ENCODE assay signal across 6 cellular contexts in genomic region chr11:85777603-85777972, GRCh38. TPM values are rescaled to one million over a fixed set of nuclear protein-coding genes. Genes with fewer than 3 reads are reported as not detected.
DNase-seq lines count a peak whose midpoint lies in the region; FAIRE-seq and TF ChIP-seq lines count a peak whose summit lies in the region.
"Not testable (repeated sequence)": the region's sequence is repeated elsewhere in the genome, so short reads cannot be mapped to it uniquely, and the experiment has no call there.

No MANE protein-coding gene starts in this region.

- WGBS in smooth muscle cell (ENCODE audit: low lambda C conversion rate) = 92% methylated on average over 3 of the region's 3 CpGs

- POLR2A ChIA-PET in PC-9 (lab: Charles Lee; ENCODE audit: unreplicated experiment) = not testable (repeated sequence)

- intact Hi-C loops in PC-9 (cut with micrococcal nuclease; ENCODE audit: unreplicated experiment) = not testable (repeated sequence)

- peak overlapping the region; percentile 20; the same call in 1 of the 2 replicates for H3K4me3 ChIP-seq in PC-9
- not testable (repeated sequence) for H3K4me3 ChIP-seq in bronchial epithelial cell (ENCODE audit: low read depth, low read length); smooth muscle cell

- H3K79me2 ChIP-seq in PC-9 (ENCODE audit: low read depth); smooth muscle cell (ENCODE audit: low read depth): not testable (repeated sequence)

- not testable (repeated sequence) for H4K20me1 ChIP-seq in PC-9 (ENCODE audit: insufficient read depth); smooth muscle cell (ENCODE audit: low read depth)

- not testable (repeated sequence) for H3K36me3 ChIP-seq in PC-9 (ENCODE audit: low read depth); bronchial epithelial cell (ENCODE audit: control insufficient read depth, insufficient read depth, low read length); smooth muscle cell (ENCODE audit: low read depth)

- H3F3A ChIP-seq in PC-9 (ENCODE audit: insufficient read depth, low read depth) = peaks cover 35% of the 10 kb centered on the region
- not testable (repeated sequence) for H3F3A ChIP-seq in smooth muscle cell (ENCODE audit: low read depth)

- not testable (repeated sequence) for H3K4me3 Mint-ChIP-seq in immature natural killer cell

- H3K9me3 ChIP-seq in PC-9 (ENCODE audit: insufficient read depth, low read depth); smooth muscle cell (replicated peaks; ENCODE audit: low read depth): not testable (repeated sequence)

- H3K4me1 Mint-ChIP-seq in immature natural killer cell = peaks cover 79 to 96% of the 10 kb centered on the region in 2 donors

- not testable (repeated sequence) for H3K27me3 Mint-ChIP-seq in immature natural killer cell (ENCODE audit: low read depth in 3 of 3)

- DNase-seq in DMS53 (lab: John Stamatoyannopoulos, UW) (peak; percentile 56), PC-9 (peak; percentile 7 to 80), bronchial epithelial cell (ENCODE audit: low read depth) (peak; percentile 30)
- not testable (repeated sequence) for DNase-seq in epithelial cell of prostate (ENCODE audit: low read depth, low spot score); immature natural killer cell; smooth muscle cell (lab: John Stamatoyannopoulos, UW; ENCODE audit: unreplicated experiment)

- H3K9ac ChIP-seq in smooth muscle cell (ENCODE audit: low read depth) = not testable (repeated sequence)

- not testable (repeated sequence) for H3K27me3 ChIP-seq in PC-9 (ENCODE audit: insufficient read depth, low read depth); bronchial epithelial cell (ENCODE audit: control insufficient read depth, insufficient read depth, low read length); smooth muscle cell (ENCODE audit: low read depth)

- H3K4me2 ChIP-seq in PC-9 = peak overlapping the region; percentile 63
- H3K4me2 ChIP-seq in smooth muscle cell = not testable (repeated sequence)

- peak overlapping the region; percentile 72 for H3K27ac ChIP-seq in PC-9
- peak overlapping the region; percentile 50 for H3K27ac ChIP-seq in epithelial cell of prostate
- peak overlapping the region; percentile 6 for H3K27ac ChIP-seq in smooth muscle cell (ENCODE audit: low read depth)

- H3K4me1 ChIP-seq in PC-9 (replicated peaks; ENCODE audit: insufficient read depth) (peaks cover 35% of the 10 kb centered on the region), smooth muscle cell (ENCODE audit: low read depth) (peaks cover 17% of the 10 kb centered on the region)

- H3K9me3 Mint-ChIP-seq in immature natural killer cell = not testable (repeated sequence)

- H3K9me2 ChIP-seq in PC-9 (ENCODE audit: insufficient read depth) = not testable (repeated sequence)

- H2AFZ ChIP-seq in PC-9; smooth muscle cell (ENCODE audit: low read depth): not testable (repeated sequence)

- FAIRE-seq in bronchial epithelial cell (lab: Jason Lieb, UNC) = not testable (repeated sequence)

- peak overlapping the region; percentile 45 to 83 (median 66) for H3K27ac Mint-ChIP-seq in immature natural killer cell

- CTCF ChIA-PET in PC-9 (lab: Charles Lee) = not testable (repeated sequence)

- TF ChIP-seq CTCF in PC-9 (conservative IDR thresholded peaks at IDR 0.05); bronchial epithelial cell (IDR thresholded peaks at IDR 0.05; ENCODE audit: insufficient read depth, low read length, severe bottlenecking); smooth muscle cell (IDR thresholded peaks at IDR 0.05; ENCODE audit: borderline replicate concordance, insufficient read depth, poor library complexity, severe bottlenecking): not testable (repeated sequence)

- H3K36me3 Mint-ChIP-seq in immature natural killer cell = peaks cover 12 to 20% (median 19%) of the 10 kb centered on the region in 3 donors

- BruUV-seq in PC-9 (replicated peaks; lab: Mats Ljungman, UMichigan) = not testable (repeated sequence)

RNA-seq across cellular contexts. Expression of gene SYTL2, which starts 33.4 kb away (rescaled TPM):
- total RNA-seq in PC-9 (2021) = 13.3 and 16.0 TPM in 2 replicates
- 5.6 and 8.2 TPM in 2 replicates for total RNA-seq in bronchial epithelial cell
- 10 to 100 TPM; 26.1 to 67.0 (median 33.3) TPM for polyA plus RNA-seq in immature natural killer cell
- 50.7 and 73.0 TPM in 2 replicates for total RNA-seq in smooth muscle cell
- 7.2 and 10.4 TPM in 2 replicates for polyA plus RNA-seq in smooth muscle cell

Comparison
In these comparisons a context has a peak if more than half of its experiments do, and no peak if none do; other contexts are left out.
1. H3K27ac ChIP-seq: peak in every context shown above with its lines; median percentile 72 in PC-9; 50 in epithelial cell of prostate; 6 in smooth muscle cell.